In genomic region chr15:85000189-85000864, GRCh38 we compare ENCODE assay signal across 19 cellular contexts. TPM values are rescaled to one million over a fixed set of nuclear protein-coding genes. Genes with fewer than 3 reads are reported as not detected.
DNase-seq lines count a peak whose midpoint lies in the region; ATAC-seq and TF ChIP-seq lines count a peak whose summit lies in the region.
"Had no signal": no experiment of that assay in that cellular context is flagged by ENCODE, and none has a peak within 500 bp of the region (broad histone marks: within the 10 kb centered on the region; RNA-seq: fewer than 3 reads in every experiment).

No MANE protein-coding gene starts in this region.

- TF ChIP-seq CTCF in choroid plexus epithelial cell (conservative IDR thresholded peaks at IDR 0.05; ENCODE audit: low read depth, low read length) (no peak), Calu3 (IDR thresholded peaks at IDR 0.05; ENCODE audit: unreplicated experiment) (no peak)

- no peak overlapping the region for H3K27ac Mint-ChIP-seq in Calu3 (ENCODE audit: unreplicated experiment)
- H3K27ac Mint-ChIP-seq: activated naive CD4-positive, alpha-beta T cell treated with anti-CD3 and anti-CD28 coated beads for 36 hours; CD14-positive monocyte; memory B cell had no signal

- no peak overlapping the region for H3K4me3 Mint-ChIP-seq in Calu3 (ENCODE audit: low read depth, unreplicated experiment)
- H3K4me3 Mint-ChIP-seq: activated naive CD4-positive, alpha-beta T cell treated with anti-CD3 and anti-CD28 coated beads for 36 hours; CD14-positive monocyte; central memory CD8-positive, alpha-beta T cell; memory B cell had no signal

- H3K36me3 ChIP-seq in stomach smooth muscle (ENCODE audit: control insufficient read depth in 2 of 2, insufficient read depth in 2 of 2, low read length in 2 of 2): no peaks in the 10 kb centered on the region

- no TSS peak for BruUV-seq in Calu3 (replicated peaks; lab: Mats Ljungman, UMichigan)

- no peaks in the 10 kb centered on the region for H3K9me3 ChIP-seq in stomach smooth muscle (ENCODE audit: control insufficient read depth in 2 of 2, low read length in 2 of 2)

- no peaks in the 10 kb centered on the region for H3K27me3 Mint-ChIP-seq in Calu3 (ENCODE audit: unreplicated experiment)
- H3K27me3 Mint-ChIP-seq: central memory CD8-positive, alpha-beta T cell; memory B cell had no signal

- H3K27ac ChIP-seq in stomach smooth muscle (ENCODE audit: low read length): peak overlapping the region; percentile 24

- CTCF ChIA-PET in Calu3 (lab: Charles Lee): interaction anchor here (1.0 kb wide), 1 partner anchor 10 kb away, joined by 5 read pairs; no protein-coding TSS in a partner anchor

- DNase-seq in EH (ENCODE audit: low read depth) (peak; percentile 39), choroid plexus epithelial cell (ENCODE audit: low read depth) (peak; percentile 91), iris pigment epithelial cell (ENCODE audit: low read depth) (peak; percentile 86), Calu3 (no peak), DMS153 treated with DMSO at 0.1 percent for 48 hours (lab: John Stamatoyannopoulos, UW; ENCODE audit: unreplicated experiment) (no peak), GOT3 (lab: John Stamatoyannopoulos, UW) (no peak)
- DNase-seq: activated naive CD4-positive, alpha-beta T cell treated with anti-CD3 and anti-CD28 coated beads for 36 hours; erythroblast; NCI-H2029 treated with DMSO at 0.1 percent for 48 hours; NCI-H774; RPMI8226; stimulated activated naive CD8-positive, alpha-beta T cell treated with anti-CD3 and anti-CD28 coated beads, Interleukin-15, Interleukin-2, amounts not matched to agents 100 U/mL and 50 U/mL, for 24 hours; T-helper 1 cell had no signal

- H3K27me3 ChIP-seq in stomach smooth muscle (ENCODE audit: control insufficient read depth in 1 of 2, insufficient read depth in 2 of 2, low read length in 2 of 2): no peaks in the 10 kb centered on the region

- peaks cover 23% of the 10 kb centered on the region for H3K4me1 ChIP-seq in stomach smooth muscle (ENCODE audit: control insufficient read depth, insufficient read depth, low read length)

- no peaks in the 10 kb centered on the region for H3K36me3 Mint-ChIP-seq in Calu3 (ENCODE audit: insufficient read depth, unreplicated experiment)

- no peak for ATAC-seq in GM18870 (IDR thresholded peaks at IDR 0.05; ENCODE audit: unreplicated experiment)
- ATAC-seq: activated CD4-positive, CD25-positive, alpha-beta regulatory T cell treated with anti-CD3 and anti-CD28 coated beads, Interleukin-2, amount 50 U/mL, for 24 hours; stimulated activated naive CD8-positive, alpha-beta T cell treated with anti-CD3 and anti-CD28 coated beads, Interleukin-15, Interleukin-2, amounts not matched to agents 100 U/mL and 50 U/mL, for 24 hours had no signal

- H3K4me1 Mint-ChIP-seq in Calu3 (ENCODE audit: low read depth, unreplicated experiment): peaks cover 26% of the 10 kb centered on the region

- no peaks in the 10 kb centered on the region for H3K9me3 Mint-ChIP-seq in Calu3 (ENCODE audit: low read depth, unreplicated experiment)
- H3K9me3 Mint-ChIP-seq: activated naive CD4-positive, alpha-beta T cell treated with anti-CD3 and anti-CD28 coated beads for 36 hours; CD14-positive monocyte; central memory CD8-positive, alpha-beta T cell; memory B cell had no signal

- intact Hi-C loops in Calu3 (cut with micrococcal nuclease; ENCODE audit: unreplicated experiment): no loop called here

- no peak overlapping the region for H3K4me3 ChIP-seq in choroid plexus epithelial cell (ENCODE audit: low read depth, low read length)
- H3K4me3 ChIP-seq in stomach smooth muscle (ENCODE audit: low read length in 2 of 2): no peak overlapping the region

- H3K9ac ChIP-seq in stomach smooth muscle (ENCODE audit: low read length in 2 of 2): no peak overlapping the region

RNA-seq across cellular contexts. Expression of gene PDE8A, which starts 18.7 kb away (rescaled TPM):
- total RNA-seq in Calu3 (2022): 65.9 and 66.5 TPM in 2 replicates

Comparison
In these comparisons a context has a peak if more than half of its experiments do, and no peak if none do; other contexts are left out.
1. DNase-seq: peak in EH (single experiment), choroid plexus epithelial cell (single experiment) and iris pigment epithelial cell (single experiment); none in Calu3 (single experiment), DMS153 treated with DMSO at 0.1 percent for 48 hours (single experiment) and GOT3 (single experiment).